Comparison of ENCODE assay signal across 9 cellular contexts in the genomic region with DNA sequence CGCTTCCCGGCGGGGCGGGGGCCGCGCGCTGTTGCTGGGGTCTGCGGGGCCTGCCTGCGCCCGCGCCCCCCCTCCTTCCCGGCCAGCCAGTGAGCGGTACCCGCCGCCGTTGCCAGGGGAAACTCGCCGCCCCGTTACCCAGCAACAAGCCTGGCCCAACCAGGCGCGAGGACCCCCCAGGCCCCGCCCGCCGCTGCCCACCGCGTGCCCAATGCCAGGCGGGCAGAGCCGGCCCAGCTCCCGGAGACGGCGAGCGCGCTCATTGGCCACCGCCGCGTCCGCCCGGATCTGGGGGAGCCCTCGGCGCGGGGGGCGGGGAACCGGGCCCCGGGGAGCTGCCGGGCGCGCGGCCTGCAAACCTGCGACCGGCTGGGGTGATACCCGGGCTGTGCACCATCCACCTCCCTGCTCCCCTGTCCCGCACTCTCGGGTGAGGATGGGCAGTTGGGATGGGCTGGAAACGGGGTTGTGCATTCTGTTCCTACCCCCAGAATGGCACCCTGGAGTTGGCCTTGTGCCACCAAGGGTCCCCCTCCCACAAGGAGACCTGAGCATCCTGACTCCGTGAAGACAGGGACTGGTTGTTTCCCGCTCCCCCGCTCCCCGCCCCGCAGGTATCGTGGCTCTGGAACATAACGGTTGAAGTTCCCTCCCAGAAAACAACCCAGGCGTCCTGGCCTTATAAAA. TPM values are rescaled to one million over a fixed set of nuclear protein-coding genes. Genes with fewer than 3 reads are reported as not detected.
DNase-seq lines count a peak whose midpoint lies in the region; ATAC-seq, FAIRE-seq and TF ChIP-seq lines count a peak whose summit lies in the region.
"Had no signal": no experiment of that assay in that cellular context is flagged by ENCODE, and none has a peak within 500 bp of the region (broad histone marks: within the 10 kb centered on the region; RNA-seq: fewer than 3 reads in every experiment).

No MANE protein-coding gene starts in this region.

- H3K9me1 ChIP-seq in K562 (ENCODE audit: control insufficient read depth, insufficient read depth, low read length), result no peaks in the 10 kb centered on the region

- TF ChIP-seq EP300 in K562 (IDR thresholded peaks at IDR 0.05; ENCODE audit: low read length), result no peak

- H3K4me1 Mint-ChIP-seq in MCF 10A (ENCODE audit: insufficient read depth, unreplicated experiment), result no peaks in the 10 kb centered on the region
- H3K4me1 Mint-ChIP-seq in immature natural killer cell, result peaks cover 15 to 32% of the 10 kb centered on the region in 2 donors
- H3K4me1 Mint-ChIP-seq in stimulated activated effector memory CD8-positive, alpha-beta T cell treated with anti-CD3 and anti-CD28 coated beads, Interleukin-12 subunit alpha, Interleukin-12 subunit beta, amount 100 ng/mL, for 72 hours, result peaks cover 6% of the 10 kb centered on the region

- H3K4me1 ChIP-seq in breast epithelium, result peaks cover 0 to 20% of the 10 kb centered on the region in 2 donors
- peaks cover 27 to 50% of the 10 kb centered on the region in 2 experiments; a peak in 4 of 5 replicates for H3K4me1 ChIP-seq in K562 (replicated peaks in 1 of 2; ENCODE audit: control insufficient read depth in 2 of 2, insufficient read depth in 2 of 2, low read length in 2 of 2)

- H3K27me3 Mint-ChIP-seq in MCF 10A (ENCODE audit: insufficient read depth, unreplicated experiment) (no peaks in the 10 kb centered on the region), immature natural killer cell (ENCODE audit: low read depth in 3 of 3) (peaks cover 4 to 9% (median 7%) of the 10 kb centered on the region in 3 donors)

- intact Hi-C loops in breast epithelium (cut with DNase I; ENCODE audit: low total_unique reads) (no loop called here), MCF 10A (cut with micrococcal nuclease) (loop anchor here (5.0 to 10.0 kb wide), 2 partner anchors 107 to 225 kb away; partner anchors contain the start of genes NPAS1 and SAE1), K562 (cut with micrococcal nuclease) (loop anchor here (5.0 to 10.0 kb wide), 3 partner anchors 87 to 375 kb away; partner anchors contain the start of gene ARHGAP35)

- H3K9me3 ChIP-seq in breast epithelium, result no peaks in the 10 kb centered on the region
- H3K9me3 ChIP-seq in K562 (replicated peaks; ENCODE audit: control insufficient read depth, insufficient read depth, low read depth, low read length), result no peaks in the 10 kb centered on the region

- 82% methylated on average over 11 of the region's 62 CpGs for WGBS in K562 (ENCODE audit: insufficient coverage, low coverage, missing lambda C conversion rate)

- no peak overlapping the region for H2AFZ ChIP-seq in K562 (ENCODE audit: low read depth, low read length)

- peak overlapping the region in 2 of 3 donors; percentile 43 to 62 for H3K4me3 ChIP-seq in breast epithelium
- no peak overlapping the region for H3K4me3 ChIP-seq in K562

- no peak for TF ChIP-seq RAD21 in K562 (CRISPR knock-in tag; conservative IDR thresholded peaks at IDR 0.05 in 1 of 2, IDR thresholded peaks at IDR 0.05 in 1 of 2)

- H3K36me3 ChIP-seq in breast epithelium (no peaks in the 10 kb centered on the region), K562 (ENCODE audit: control insufficient read depth, insufficient read depth, low read length) (no peaks in the 10 kb centered on the region)

- no peak for ATAC-seq in K562
- peak; percentile 15 for ATAC-seq in stimulated activated effector memory CD8-positive, alpha-beta T cell treated with anti-CD3 and anti-CD28 coated beads, Interleukin-12 subunit alpha, Interleukin-12 subunit beta, amount 100 ng/mL, for 72 hours
- ATAC-seq in HG02852 (IDR thresholded peaks at IDR 0.05; ENCODE audit: unreplicated experiment), result no peak
- ATAC-seq in HG02870 (IDR thresholded peaks at IDR 0.05; ENCODE audit: unreplicated experiment), result no peak

- in situ Hi-C loops in SK-MEL-5 (cut with HindIII; ENCODE audit: low pct_unique_long_range_greater_than_20kb, low sequenced_read_pairs) (no loop called here), K562 (cut with MboI) (loop anchor here (10.0 kb wide), 1 partner anchor 385 kb away; the partner anchor contains the start of gene AP2S1)

- H3K4me3 Mint-ChIP-seq in MCF 10A (ENCODE audit: unreplicated experiment) (no peak overlapping the region), immature natural killer cell (peak overlapping the region; percentile 45 to 68 (median 51))
- no peak overlapping the region for H3K4me3 Mint-ChIP-seq in stimulated activated effector memory CD8-positive, alpha-beta T cell treated with anti-CD3 and anti-CD28 coated beads, Interleukin-12 subunit alpha, Interleukin-12 subunit beta, amount 100 ng/mL, for 72 hours

- TF ChIP-seq CTCF in breast epithelium (IDR thresholded peaks at IDR 0.05), result no peak
- TF ChIP-seq CTCF in MCF 10A (IDR thresholded peaks at IDR 0.05; ENCODE audit: unreplicated experiment), result no peak
- no peak for TF ChIP-seq CTCF in K562 (IDR thresholded peaks at IDR 0.05 in 2 of 3, conservative IDR thresholded peaks at IDR 0.05 in 1 of 3; ENCODE audit: insufficient read depth in 2 of 3, low read depth in 1 of 3, low read length in 3 of 3)

- H3K27me3 ChIP-seq in breast epithelium (no peaks in the 10 kb centered on the region), K562 (ENCODE audit: control insufficient read depth in 2 of 2, insufficient read depth in 2 of 2, low read length in 2 of 2) (no peaks in the 10 kb centered on the region)

- peak overlapping the region in 1 of 2 experiments; percentile 85; a peak in 1 of 4 replicates for H3K9ac ChIP-seq in K562 (ENCODE audit: insufficient read depth in 1 of 2, low read depth in 2 of 2, low read length in 2 of 2)

- H3K36me3 Mint-ChIP-seq in MCF 10A (ENCODE audit: insufficient read depth, unreplicated experiment) (peaks cover 7% of the 10 kb centered on the region), immature natural killer cell (no peaks in the 10 kb centered on the region)
- peaks cover 5% of the 10 kb centered on the region for H3K36me3 Mint-ChIP-seq in stimulated activated effector memory CD8-positive, alpha-beta T cell treated with anti-CD3 and anti-CD28 coated beads, Interleukin-12 subunit alpha, Interleukin-12 subunit beta, amount 100 ng/mL, for 72 hours

- peak overlapping the region in 1 of 2 donors; percentile 17 for H3K27ac ChIP-seq in breast epithelium
- H3K27ac ChIP-seq in K562 (ENCODE audit: extremely low read depth, low read depth, low read length), result no peak overlapping the region; the same call in 2 of the 3 replicates

- H3K9me3 Mint-ChIP-seq in MCF 10A (ENCODE audit: unreplicated experiment) (no peaks in the 10 kb centered on the region), immature natural killer cell (no peaks in the 10 kb centered on the region)
- H3K9me3 Mint-ChIP-seq in stimulated activated effector memory CD8-positive, alpha-beta T cell treated with anti-CD3 and anti-CD28 coated beads, Interleukin-12 subunit alpha, Interleukin-12 subunit beta, amount 100 ng/mL, for 72 hours, result no peaks in the 10 kb centered on the region

- H3K4me2 ChIP-seq in K562 (ENCODE audit: insufficient read depth, low read length), result no peak overlapping the region

- H4K20me1 ChIP-seq in K562 (replicated peaks; ENCODE audit: control insufficient read depth, insufficient read depth, low read length), result no peaks in the 10 kb centered on the region

- DNase-seq in breast epithelium (ENCODE audit: low spot score in 2 of 2), result peak in 1 of 2 donors; percentile 48
- no peak for DNase-seq in MCF 10A (ENCODE audit: unreplicated experiment)
- peak; percentile 47 for DNase-seq in SK-MEL-5 (ENCODE audit: low read depth, low spot score)
- DNase-seq in K562 (ENCODE audit: extremely low read depth in 1 of 4, low spot score in 3 of 4), result no peak
- DNase-seq in immature natural killer cell, result peak; percentile 69 to 78 (median 72)
- DNase-seq in stimulated activated effector memory CD8-positive, alpha-beta T cell treated with anti-CD3 and anti-CD28 coated beads, Interleukin-12 subunit alpha, Interleukin-12 subunit beta, amount 100 ng/mL, for 72 hours (ENCODE audit: low spot score in 2 of 2), result peak; percentile 44 to 86

- POLR2A ChIA-PET in MCF 10A (lab: Yijun Ruan, JAX), result interaction anchor here (0.6 to 1.8 kb wide), 4 partner anchors 14 to 1010 kb away, joined by 3 to 10 read pairs (median 3); no protein-coding TSS in a partner anchor
- POLR2A ChIA-PET in K562 (lab: Yijun Ruan, JAX), result interaction anchor here (0.6 to 2.4 kb wide), 3 partner anchors 13 to 86 kb away, joined by 3 to 17 read pairs (median 8); no protein-coding TSS in a partner anchor

- H3K27ac Mint-ChIP-seq in MCF 10A (ENCODE audit: low read depth, unreplicated experiment) (no peak overlapping the region), immature natural killer cell (peak overlapping the region in 4 of 6 donors; percentile 32 to 86 (median 61))
- H3K27ac Mint-ChIP-seq in stimulated activated effector memory CD8-positive, alpha-beta T cell treated with anti-CD3 and anti-CD28 coated beads, Interleukin-12 subunit alpha, Interleukin-12 subunit beta, amount 100 ng/mL, for 72 hours, result no peak overlapping the region

- CTCF ChIA-PET in MCF 10A (lab: Yijun Ruan, JAX), result interaction anchor here (0.6 to 0.8 kb wide), 2 partner anchors 8 to 273 kb away, joined by 3 read pairs; no protein-coding TSS in a partner anchor
- CTCF ChIA-PET in K562 (lab: Yijun Ruan, JAX; ENCODE audit: low intra/inter-chr PET ratio), result no interaction called here

- no peaks in the 10 kb centered on the region; the same call in 2 of the 3 replicates for H3K79me2 ChIP-seq in K562 (ENCODE audit: control insufficient read depth, insufficient read depth, low read length)

- FAIRE-seq in K562 (lab: Jason Lieb, UNC), result no peak
- FAIRE-seq: G401.6 had no signal

- TF ChIP-seq POLR2A in breast epithelium (IDR thresholded peaks at IDR 0.05) (no peak), K562 (conservative IDR thresholded peaks at IDR 0.05) (no peak)

- BruUV-seq in MCF 10A (replicated peaks; lab: Mats Ljungman, UMichigan) (no TSS peak), K562 (replicated peaks; lab: Mats Ljungman, UMichigan) (no TSS peak)

RNA-seq across cellular contexts. Expression of gene BBC3, which starts 8.8 kb away (rescaled TPM):
- total RNA-seq in breast epithelium (1 to 10 TPM; 4.5 to 7.5 (median 6.4) TPM), MCF 10A (2022) (16.2 and 19.6 TPM in 2 replicates), K562 (2014; rRNA removed) (25.2 and 26.9 TPM in 2 replicates), K562 (2014; rRNA removed; fragmentation: Illumina TruSeq; extraction: Trizol) (3.5 and 4.1 TPM in 2 replicates), K562 (2015; rRNA removed; fragmentation: Illumina TruSeq; extraction: Trizol) (5.3 and 5.4 TPM in 2 replicates), K562 (2021) (20.3 and 30.7 TPM in 2 replicates)
- 45.9 and 51.2 TPM in 2 replicates for total RNA-seq in SK-MEL-5 (2014; rRNA removed; shearing (Covaris generic))
- 53.3 and 59.6 TPM in 2 replicates for polyA plus RNA-seq in SK-MEL-5 (2015; cell fraction: cytosol; rRNA removed)
- 36.2 and 77.9 TPM in 2 replicates for polyA plus RNA-seq in SK-MEL-5 (2015; cell fraction: nucleus; rRNA removed)
- total RNA-seq in K562 (2011; cell fraction: chromatin; rRNA removed; ENCODE audit: low replicate concordance), result 13.0 and 34.2 TPM in 2 replicates
- total RNA-seq in K562 (2011; cell fraction: nucleolus; rRNA removed), result 21.8 and 26.8 TPM in 2 replicates
- total RNA-seq in K562 (2011; cell fraction: nucleoplasm; rRNA removed), result 20.2 and 20.6 TPM in 2 replicates
- polyA plus RNA-seq in K562 (2011; rRNA removed) (4.8 and 4.9 TPM in 2 replicates), K562 (2014; fragmentation: Illumina TruSeq; extraction: Trizol) (2.0 and 11.7 TPM in 2 replicates), K562 (2014; fragmentation: Nextera tagmentation; extraction: Ambion mirVana) (under 1 TPM; 0.15 to 0.32 TPM), K562 (2014; rRNA removed) (21.6 and 22.5 TPM in 2 replicates), immature natural killer cell (10 to 100 TPM in 1 of 3 donors, 1 to 10 TPM in 2; 8.3 to 13.9 (median 8.4) TPM)
- polyA plus RNA-seq in K562 (2011; cell fraction: cytosol; rRNA removed), result 5.7 and 20.0 TPM in 2 replicates
- polyA plus RNA-seq in K562 (2011; cell fraction: nucleus; rRNA removed), result 8.9 and 16.4 TPM in 2 replicates
- 8.9 and 29.3 TPM in 2 replicates for polyA plus RNA-seq in K562 (2012)
- 1.6 and 2.1 TPM in 2 replicates for polyA minus RNA-seq in K562 (2011; rRNA and poly(A)+ RNA removed)
- 6.3 and 11.0 TPM in 2 replicates for polyA minus RNA-seq in K562 (2011; cell fraction: cytosol; rRNA and poly(A)+ RNA removed)
- polyA minus RNA-seq in K562 (2011; cell fraction: nucleus; rRNA and poly(A)+ RNA removed), result 4.8 and 6.2 TPM in 2 replicates

RNA-seq across cellular contexts. Expression of gene CCDC9, which starts 16.6 kb away (rescaled TPM):
- total RNA-seq in breast epithelium (10 to 100 TPM in 2 of 3 donors, 1 to 10 TPM in 1; 9.4 to 15.1 (median 14.8) TPM), MCF 10A (2022) (35.0 and 39.0 TPM in 2 replicates), K562 (2014; rRNA removed) (21.1 and 22.7 TPM in 2 replicates), K562 (2014; rRNA removed; fragmentation: Illumina TruSeq; extraction: Trizol) (5.5 and 6.5 TPM in 2 replicates), K562 (2015; rRNA removed; fragmentation: Illumina TruSeq; extraction: Trizol) (8.4 and 9.6 TPM in 2 replicates), K562 (2021) (29.3 and 38.6 TPM in 2 replicates)
- total RNA-seq in SK-MEL-5 (2014; rRNA removed; shearing (Covaris generic)), result 2.5 and 5.0 TPM in 2 replicates
- 18.6 and 21.6 TPM in 2 replicates for polyA plus RNA-seq in SK-MEL-5 (2015; cell fraction: cytosol; rRNA removed)
- polyA plus RNA-seq in SK-MEL-5 (2015; cell fraction: nucleus; rRNA removed), result 13.3 and 17.2 TPM in 2 replicates
- total RNA-seq in K562 (2011; cell fraction: chromatin; rRNA removed; ENCODE audit: low replicate concordance), result 54.9 and 69.2 TPM in 2 replicates
- 24.3 and 34.5 TPM in 2 replicates for total RNA-seq in K562 (2011; cell fraction: nucleolus; rRNA removed)
- total RNA-seq in K562 (2011; cell fraction: nucleoplasm; rRNA removed), result 42.7 and 46.5 TPM in 2 replicates
- polyA plus RNA-seq in K562 (2011; rRNA removed) (4.8 and 5.3 TPM in 2 replicates), K562 (2014; fragmentation: Illumina TruSeq; extraction: Trizol) (19.5 and 21.6 TPM in 2 replicates), K562 (2014; fragmentation: Nextera tagmentation; extraction: Ambion mirVana) (under 1 TPM; 0.23 to 0.57 TPM), K562 (2014; rRNA removed) (27.9 and 31.8 TPM in 2 replicates), immature natural killer cell (10 to 100 TPM in 1 of 3 donors, 1 to 10 TPM in 2; 2.6 to 12.2 (median 5.1) TPM)
- polyA plus RNA-seq in K562 (2011; cell fraction: cytosol; rRNA removed), result 4.1 and 6.6 TPM in 2 replicates
- polyA plus RNA-seq in K562 (2011; cell fraction: nucleus; rRNA removed), result 12.1 and 15.2 TPM in 2 replicates
- polyA plus RNA-seq in K562 (2012), result 28.4 and 28.6 TPM in 2 replicates
- polyA minus RNA-seq in K562 (2011; rRNA and poly(A)+ RNA removed), result 4.5 and 7.2 TPM in 2 replicates
- 3.7 and 6.4 TPM in 2 replicates for polyA minus RNA-seq in K562 (2011; cell fraction: cytosol; rRNA and poly(A)+ RNA removed)
- polyA minus RNA-seq in K562 (2011; cell fraction: nucleus; rRNA and poly(A)+ RNA removed), result 4.8 and 7.9 TPM in 2 replicates

RNA-seq across cellular contexts. Expression of gene INAFM1, which starts 34.9 kb away (rescaled TPM):
- 10 to 100 TPM in 1 of 3 donors, 1 to 10 TPM in 2; 5.3 to 10.5 (median 7.2) TPM for total RNA-seq in breast epithelium
- total RNA-seq in MCF 10A (2022), result 15.0 and 16.8 TPM in 2 replicates
- 0.45 and 0.69 TPM in 2 replicates for total RNA-seq in SK-MEL-5 (2014; rRNA removed; shearing (Covaris generic))
- 3.3 and 4.6 TPM in 2 replicates for polyA plus RNA-seq in SK-MEL-5 (2015; cell fraction: cytosol; rRNA removed)
- 3.8 and 5.5 TPM in 2 replicates for polyA plus RNA-seq in SK-MEL-5 (2015; cell fraction: nucleus; rRNA removed)
- total RNA-seq in K562 (2011; cell fraction: chromatin; rRNA removed; ENCODE audit: low replicate concordance), result 3.9 and 14.1 TPM in 2 replicates
- total RNA-seq in K562 (2011; cell fraction: nucleolus; rRNA removed), result 15.3 and 23.8 TPM in 2 replicates
- total RNA-seq in K562 (2011; cell fraction: nucleoplasm; rRNA removed), result 10.9 and 11.0 TPM in 2 replicates
- 11.3 and 15.0 TPM in 2 replicates for total RNA-seq in K562 (2014; rRNA removed)
- 0.95 and 1.2 TPM in 2 replicates for total RNA-seq in K562 (2014; rRNA removed; fragmentation: Illumina TruSeq; extraction: Trizol)
- 2.1 and 2.3 TPM in 2 replicates for total RNA-seq in K562 (2015; rRNA removed; fragmentation: Illumina TruSeq; extraction: Trizol)
- total RNA-seq in K562 (2021), result 26.6 and 30.9 TPM in 2 replicates
- polyA plus RNA-seq in K562 (2011; rRNA removed), result 3.1 and 7.8 TPM in 2 replicates
- polyA plus RNA-seq in K562 (2011; cell fraction: cytosol; rRNA removed), result 7.5 and 28.4 TPM in 2 replicates
- 10.8 and 17.8 TPM in 2 replicates for polyA plus RNA-seq in K562 (2011; cell fraction: nucleus; rRNA removed)
- polyA plus RNA-seq in K562 (2012), result 13.9 and 22.8 TPM in 2 replicates
- 4.6 and 8.8 TPM in 2 replicates for polyA plus RNA-seq in K562 (2014; fragmentation: Illumina TruSeq; extraction: Trizol)
- under 1 TPM; 0.71 to 0.87 TPM for polyA plus RNA-seq in K562 (2014; fragmentation: Nextera tagmentation; extraction: Ambion mirVana)
- polyA plus RNA-seq in K562 (2014; rRNA removed), result 21.8 and 27.1 TPM in 2 replicates
- polyA minus RNA-seq in K562 (2011; rRNA and poly(A)+ RNA removed), result 0.28 and 0.45 TPM in 2 replicates
- polyA minus RNA-seq in K562 (2011; cell fraction: cytosol; rRNA and poly(A)+ RNA removed), result 6.3 and 7.8 TPM in 2 replicates
- polyA minus RNA-seq in K562 (2011; cell fraction: nucleus; rRNA and poly(A)+ RNA removed), result 3.9 and 5.7 TPM in 2 replicates
- polyA plus RNA-seq in immature natural killer cell, result 1 to 10 TPM; 1.2 to 3.9 (median 2.3) TPM

Comparison
In these comparisons a context has a peak if more than half of its experiments do, and no peak if none do; other contexts are left out.
1. DNase-seq: peak in SK-MEL-5 (single experiment), immature natural killer cell (3 of 3) and stimulated activated effector memory CD8-positive, alpha-beta T cell treated with anti-CD3 and anti-CD28 coated beads, Interleukin-12 subunit alpha, Interleukin-12 subunit beta, amount 100 ng/mL, for 72 hours (2 of 2); none in MCF 10A (single experiment) and K562 (0 of 4).
2. H3K27ac Mint-ChIP-seq: peak in immature natural killer cell (4 of 6); none in MCF 10A (single experiment) and stimulated activated effector memory CD8-positive, alpha-beta T cell treated with anti-CD3 and anti-CD28 coated beads, Interleukin-12 subunit alpha, Interleukin-12 subunit beta, amount 100 ng/mL, for 72 hours (single experiment).
3. H3K4me3 Mint-ChIP-seq: peak in immature natural killer cell (5 of 5); none in MCF 10A (single experiment) and stimulated activated effector memory CD8-positive, alpha-beta T cell treated with anti-CD3 and anti-CD28 coated beads, Interleukin-12 subunit alpha, Interleukin-12 subunit beta, amount 100 ng/mL, for 72 hours (single experiment).